23 cellular contexts compared by ENCODE assay signal in genomic region chr7:21749318-21749717, GRCh38.
"Had no signal": no experiment of that assay in that cellular context is flagged by ENCODE, and none has a peak within 500 bp of the region (broad histone marks: within the 10 kb centered on the region; RNA-seq: fewer than 3 reads in every experiment).

No MANE protein-coding gene starts in this region.

- H3K27me3 Mint-ChIP-seq: memory B cell, type B pancreatic cell had no signal

- DNase-seq: cerebellar nuclear complex; dermis blood vessel endothelial cell; foreskin melanocyte; head of caudate nucleus; immature natural killer cell; left ventricle myocardium inferior; lower lobe of right lung; midbrain; right cardiac atrium; stimulated activated CD4-positive, alpha-beta T cell treated with anti-CD3 and anti-CD28 coated beads, Interleukin-2, amount 100 ng/mL, for 48 hours; stimulated activated naive CD8-positive, alpha-beta T cell treated with anti-CD3 and anti-CD28 coated beads, Interleukin-15, Interleukin-2, amounts not matched to agents 100 U/mL and 50 U/mL, for 24 hours; thyroid gland had no signal

- H3K27me3 ChIP-seq: hepatocyte, neutrophil, suprapubic skin, thyroid gland had no signal

- H3K4me1 ChIP-seq: left ventricle myocardium inferior, lower lobe of right lung, suprapubic skin had no signal

- H3K9me3 ChIP-seq: left ventricle myocardium inferior, lower lobe of right lung, neutrophil, suprapubic skin, thyroid gland had no signal

- H3K4me3 Mint-ChIP-seq: immature natural killer cell; memory B cell; natural killer cell treated with Interleukin-12 subunit alpha and Interleukin-12 subunit beta and Interleukin-15 and Interleukin-18, amount 100 ng/mL, for 72 hours; type B pancreatic cell had no signal

- FAIRE-seq: colon, endothelial cell of umbilical vein, keratinocyte, urothelium cell line had no signal

- H3K79me2 ChIP-seq: hepatocyte had no signal

- ATAC-seq: lower lobe of right lung; natural killer cell treated with Interleukin-12 subunit alpha and Interleukin-12 subunit beta and Interleukin-15 and Interleukin-18, amount 100 ng/mL, for 72 hours; right cardiac atrium; stimulated activated naive CD8-positive, alpha-beta T cell treated with anti-CD3 and anti-CD28 coated beads, Interleukin-15, Interleukin-2, amounts not matched to agents 100 U/mL and 50 U/mL, for 24 hours had no signal

- H3K36me3 ChIP-seq: left ventricle myocardium inferior, lower lobe of right lung, neutrophil, suprapubic skin, thyroid gland had no signal

- H3K4me1 Mint-ChIP-seq: immature natural killer cell, memory B cell had no signal

- H3K36me3 Mint-ChIP-seq: immature natural killer cell; memory B cell; natural killer cell treated with Interleukin-12 subunit alpha and Interleukin-12 subunit beta and Interleukin-15 and Interleukin-18, amount 100 ng/mL, for 72 hours; type B pancreatic cell had no signal

- H3K4me3 ChIP-seq: hepatocyte, left ventricle myocardium inferior, lower lobe of right lung, smooth muscle cell, suprapubic skin, thyroid gland had no signal

- H3K27ac ChIP-seq: hepatocyte, left ventricle myocardium inferior, lower lobe of right lung, neutrophil, suprapubic skin, thyroid gland had no signal

- H3K4me2 ChIP-seq: hepatocyte, smooth muscle cell had no signal

- H2AFZ ChIP-seq: hepatocyte had no signal

- H3K27ac Mint-ChIP-seq: immature natural killer cell; memory B cell; natural killer cell treated with Interleukin-12 subunit alpha and Interleukin-12 subunit beta and Interleukin-15 and Interleukin-18, amount 100 ng/mL, for 72 hours; type B pancreatic cell had no signal

- H3K9me3 Mint-ChIP-seq: immature natural killer cell; memory B cell; natural killer cell treated with Interleukin-12 subunit alpha and Interleukin-12 subunit beta and Interleukin-15 and Interleukin-18, amount 100 ng/mL, for 72 hours; type B pancreatic cell had no signal
